ENCODE assay signal across 7 cellular contexts in the genomic region with DNA sequence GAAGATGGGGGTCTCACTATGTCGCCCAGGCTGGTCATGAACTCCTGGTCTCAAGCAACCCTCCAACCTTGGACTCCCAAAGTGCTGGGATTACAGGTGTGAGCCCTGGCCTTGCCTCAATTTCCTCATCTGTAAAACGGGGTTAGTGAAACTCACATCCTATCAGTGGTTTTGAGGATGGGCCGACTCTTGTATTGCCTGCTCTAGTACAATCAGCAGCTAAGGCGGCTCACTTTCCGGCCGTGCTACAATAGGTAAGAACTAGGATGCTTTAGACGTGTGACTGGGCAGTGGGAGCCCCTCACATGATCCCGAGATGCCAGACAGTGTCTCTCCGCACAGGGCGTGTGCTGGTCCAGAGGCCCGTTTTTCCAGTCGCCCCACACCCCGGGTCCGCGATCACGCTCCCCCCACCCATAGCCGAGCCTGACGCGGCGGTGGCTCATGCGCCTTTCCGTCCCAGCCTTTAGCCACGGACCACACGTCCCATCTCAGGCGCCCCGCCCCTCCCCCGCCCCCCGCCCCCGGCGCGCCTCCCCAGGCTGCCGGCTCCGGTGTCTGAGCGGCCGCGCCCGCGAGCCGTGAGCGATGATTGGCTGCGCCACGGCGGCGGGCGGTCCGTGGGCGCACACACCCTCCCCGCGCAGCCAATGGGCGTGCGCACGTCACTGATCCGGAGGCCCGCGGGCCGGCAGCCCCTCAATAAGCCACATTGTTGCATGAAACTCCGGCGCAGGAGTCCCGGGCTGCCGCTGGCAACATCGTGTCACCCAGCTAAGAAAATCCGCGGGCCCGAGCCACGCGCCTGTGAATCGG. TPM values are rescaled to one million over a fixed set of nuclear protein-coding genes. Genes with fewer than 3 reads are reported as not detected.
DNase-seq lines count a peak whose midpoint lies in the region; ATAC-seq, FAIRE-seq and TF ChIP-seq lines count a peak whose summit lies in the region.

HK2 (plus strand) TSS at position 710 of the 816 bp plus-strand sequence. CDS start 454 bp downstream, outside the sequence.

- H3K27me3 Mint-ChIP-seq in brain, result peaks cover 34% of the 10 kb centered on the region

- ATAC-seq in GM18505 (IDR thresholded peaks at IDR 0.05; ENCODE audit: unreplicated experiment), result peak; percentile 81
- peak; percentile 87 for ATAC-seq in HG02798 (IDR thresholded peaks at IDR 0.05; ENCODE audit: poor library complexity, unreplicated experiment)

- peak; percentile 63 for TF ChIP-seq POLR2A in GM18505 (IDR thresholded peaks at IDR 0.05; ENCODE audit: borderline replicate concordance, extremely low read depth, insufficient read depth, insufficient read length)

- peaks cover 54% of the 10 kb centered on the region for H3K4me1 Mint-ChIP-seq in brain

- peak within 1 kb of the TSS; percentile 64 to 95 (median 92) for H3K27ac Mint-ChIP-seq in brain

- peaks cover 30% of the 10 kb centered on the region for H3K36me3 Mint-ChIP-seq in brain

- peak within 1 kb of the TSS; percentile 96 for H3K4me3 ChIP-seq in iPS-18c (ENCODE audit: insufficient read depth, low read depth, low read length)
- peak within 1 kb of the TSS; percentile 47 to 84 for H3K4me3 ChIP-seq in small intestine (ENCODE audit: low read depth in 1 of 2, low read length in 2 of 2)

- FAIRE-seq in small intestine (lab: Jason Lieb, UNC), result no peak

- peak within 1 kb of the TSS in 1 of 2 donors; percentile 83 for H3K27ac ChIP-seq in small intestine (ENCODE audit: low read depth in 1 of 2, low read length in 1 of 2)

- peaks cover 2 to 3% of the 10 kb centered on the region in 2 donors for H3K27me3 ChIP-seq in small intestine (ENCODE audit: control insufficient read depth in 2 of 2, insufficient read depth in 2 of 2, low read length in 2 of 2)

- no peaks in the 10 kb centered on the region for H3K9me3 ChIP-seq in iPS-18c (ENCODE audit: control insufficient read depth, insufficient read depth, low read length)
- no peaks in the 10 kb centered on the region for H3K9me3 ChIP-seq in small intestine (ENCODE audit: control insufficient read depth, low read depth)

- DNase-seq in NCI-H2029 (lab: John Stamatoyannopoulos, UW), result peak; percentile 44
- DNase-seq in UCSD-AML1 (lab: John Stamatoyannopoulos, UW; ENCODE audit: unreplicated experiment), result peak; percentile 93
- DNase-seq in small intestine, result peak; percentile 59

- H3K36me3 ChIP-seq in small intestine (ENCODE audit: control insufficient read depth in 2 of 2, insufficient read depth in 2 of 2, low read length in 2 of 2), result no peaks in the 10 kb centered on the region

- peaks cover 0 to 5% of the 10 kb centered on the region in 2 donors for H3K4me1 ChIP-seq in small intestine (ENCODE audit: control insufficient read depth in 2 of 2, insufficient read depth in 1 of 2, low read depth in 1 of 2, low read length in 1 of 2)

- peak within 1 kb of the TSS; percentile 90 to 99 (median 96) for H3K4me3 Mint-ChIP-seq in brain

- peaks cover 0 to 5% (median 4%) of the 10 kb centered on the region in 5 experiments for H3K9me3 Mint-ChIP-seq in brain

- WGBS in small intestine, 3 donors, result 3 to 6% (median 5%) methylated on average over 65 to 67 of the region's 67 CpGs

- no peak for TF ChIP-seq CTCF in brain (conservative IDR thresholded peaks at IDR 0.05)

RNA-seq across cellular contexts. Expression of gene HK2, which starts in this region (rescaled TPM):
- polyA plus RNA-seq in brain (ENCODE audit: insufficient read depth, low read depth, low replicate concordance) (2.5 TPM), small intestine (1 to 10 TPM; 2.2 to 7.3 (median 2.5) TPM)
